ENCODE assay signal across 19 cellular contexts in genomic region chr4:39658756-39659155, GRCh38. TPM values are rescaled to one million over a fixed set of nuclear protein-coding genes. Genes with fewer than 3 reads are reported as not detected.
DNase-seq lines count a peak whose midpoint lies in the region; ATAC-seq, FAIRE-seq and TF ChIP-seq lines count a peak whose summit lies in the region.
"Had no signal": no experiment of that assay in that cellular context is flagged by ENCODE, and none has a peak within 500 bp of the region (broad histone marks: within the 10 kb centered on the region; RNA-seq: fewer than 3 reads in every experiment).

No MANE protein-coding gene starts in this region.

- H3K79me2 ChIP-seq in HCT116 (ENCODE audit: insufficient read depth, low read length), result no peaks in the 10 kb centered on the region

- peak; percentile 51 to 61 for TF ChIP-seq RAD21 in A549 (conservative IDR thresholded peaks at IDR 0.05 in 1 of 2, IDR thresholded peaks at IDR 0.05 in 1 of 2)
- TF ChIP-seq RAD21 in HCT116 (IDR thresholded peaks at IDR 0.05; ENCODE audit: low read depth), result peak; percentile 73

- TF ChIP-seq CTCF in A549 (IDR thresholded peaks at IDR 0.05), result peak; percentile 44
- peak; percentile 13 to 76 (median 38); a peak in 3 of 6 replicates for TF ChIP-seq CTCF in HCT116 (IDR thresholded peaks at IDR 0.05 in 2 of 3, conservative IDR thresholded peaks at IDR 0.05 in 1 of 3; ENCODE audit: borderline replicate concordance in 1 of 3, insufficient read depth in 1 of 3, low read depth in 2 of 3, low read length in 2 of 3)
- TF ChIP-seq CTCF in astrocyte of the cerebellum (IDR thresholded peaks at IDR 0.05; ENCODE audit: low read depth, low read length, missing control alignments), result peak; percentile 32
- peak; percentile 61 for TF ChIP-seq CTCF in foreskin keratinocyte (conservative IDR thresholded peaks at IDR 0.05)
- peak in 1 of 2 donors; percentile 11 for TF ChIP-seq CTCF in left lung (IDR thresholded peaks at IDR 0.05)

- H3K27ac ChIP-seq in A549 (no peak overlapping the region), HCT116 (ENCODE audit: low read depth, low read length) (no peak overlapping the region), foreskin keratinocyte (no peak overlapping the region), left lung (no peak overlapping the region)
- H3K27ac ChIP-seq: lower lobe of right lung had no signal

- no peaks in the 10 kb centered on the region for H3K9me2 ChIP-seq in HCT116 (ENCODE audit: insufficient read depth)

- H3K4me2 ChIP-seq in A549 (no peak overlapping the region), HCT116 (ENCODE audit: low read length) (no peak overlapping the region)

- peaks cover 7% of the 10 kb centered on the region; the same call in 2 of the 3 replicates for H3K4me1 ChIP-seq in A549
- no peaks in the 10 kb centered on the region for H3K4me1 ChIP-seq in HCT116 (ENCODE audit: control insufficient read depth in 1 of 2, insufficient read depth in 2 of 2, low read length in 2 of 2)
- peaks cover 3% of the 10 kb centered on the region for H3K4me1 ChIP-seq in foreskin keratinocyte
- no peaks in the 10 kb centered on the region for H3K4me1 ChIP-seq in left lung
- H3K4me1 ChIP-seq: lower lobe of right lung had no signal

- no peak overlapping the region for H3K4me3 ChIP-seq in A549
- H3K4me3 ChIP-seq in HCT116 (replicated peaks in 1 of 2; ENCODE audit: low read depth in 1 of 2, low read length in 2 of 2), result no peak overlapping the region
- no peak overlapping the region for H3K4me3 ChIP-seq in astrocyte of the cerebellum (ENCODE audit: low read depth, low read length)
- no peak overlapping the region for H3K4me3 ChIP-seq in left lung
- H3K4me3 ChIP-seq: HAP-1, lower lobe of right lung had no signal

- POLR2A ChIA-PET in A549 (lab: Yijun Ruan, JAX), result no interaction called here
- POLR2A ChIA-PET in HCT116 (lab: Charles Lee), result interaction anchor here (1.6 kb wide), 1 partner anchor 20 kb away, joined by 5 read pairs; the partner anchor contains the start of gene SMIM14

- BruUV-seq in HCT116 (replicated peaks; lab: Mats Ljungman, UMichigan), result no TSS peak

- DNase-seq in A549 (ENCODE audit: low read depth in 1 of 2, low spot score in 1 of 2) (no peak), HCT116 (ENCODE audit: low read depth, low spot score) (no peak), astrocyte of the cerebellum (ENCODE audit: low read depth) (no peak), foreskin keratinocyte (no peak), HCEC 1CT (no peak), left lung (no peak), NCI-H748 (lab: John Stamatoyannopoulos, UW; ENCODE audit: unreplicated experiment) (no peak)
- no peak for DNase-seq in stimulated activated CD4-positive, alpha-beta T cell treated with anti-CD3 and anti-CD28 coated beads, Interleukin-4, amount 100 ng/mL, for 4 hours
- DNase-seq: activated B cell treated with CpG ODN at 0.5 μM for 24 hours; activated naive CD8-positive, alpha-beta T cell treated with anti-CD3 and anti-CD28 coated beads for 36 hours; AML-193; DMS79 treated with DMSO at 0.1 percent for 48 hours; effector memory CD8-positive, alpha-beta T cell; hippocampal formation; lower lobe of right lung; NCI-H146; NCI-H69; stimulated activated CD4-positive, alpha-beta T cell treated with anti-CD3 and anti-CD28 coated beads, Interleukin-15, amount 100 ng/mL, for 24 hours had no signal

- ATAC-seq in A549 (no peak), HCT116 (no peak), foreskin keratinocyte (no peak), left lung (no peak)
- ATAC-seq: effector memory CD8-positive, alpha-beta T cell; lower lobe of right lung had no signal

- no peaks in the 10 kb centered on the region for H3K27me3 ChIP-seq in HCT116 (ENCODE audit: insufficient read depth, low read length)
- no peaks in the 10 kb centered on the region for H3K27me3 ChIP-seq in foreskin keratinocyte
- H3K27me3 ChIP-seq in left lung, result no peaks in the 10 kb centered on the region

- TF ChIP-seq POLR2A in A549 (IDR thresholded peaks at IDR 0.05; ENCODE audit: low read length) (no peak), HCT116 (IDR thresholded peaks at IDR 0.05; ENCODE audit: borderline replicate concordance, extremely low read depth, insufficient read depth, insufficient read length) (no peak)

- no peaks in the 10 kb centered on the region for H3K36me3 ChIP-seq in HCT116 (ENCODE audit: control insufficient read depth in 1 of 2, insufficient read depth in 2 of 2, low read length in 2 of 2)
- H3K36me3 ChIP-seq in left lung, result no peaks in the 10 kb centered on the region
- H3K36me3 ChIP-seq: HAP-1, lower lobe of right lung had no signal

- no peak overlapping the region for H2AFZ ChIP-seq in HCT116 (ENCODE audit: low read depth, low read length, poor library complexity, severe bottlenecking)

- H3K9me3 ChIP-seq in A549 (no peaks in the 10 kb centered on the region), HCT116 (ENCODE audit: control insufficient read depth in 1 of 2, insufficient read depth in 1 of 2, low read depth in 1 of 2, low read length in 2 of 2) (no peaks in the 10 kb centered on the region), left lung (no peaks in the 10 kb centered on the region)
- H3K9me3 ChIP-seq: HAP-1, lower lobe of right lung had no signal

- intact Hi-C loops in HCT116 (cut with micrococcal nuclease), result loop anchor here (1.0 kb wide), 1 partner anchor 189 kb away; no protein-coding TSS in a partner anchor
- intact Hi-C loops in left lung (cut with DNase I), result no loop called here

- no peaks in the 10 kb centered on the region for H4K20me1 ChIP-seq in HCT116 (ENCODE audit: insufficient read depth)

- WGBS in A549 (ENCODE audit: missing lambda C conversion rate), result 63% methylated on average over 3 of the region's 3 CpGs

- RAD21 ChIA-PET in HCT116 (lab: Charles Lee; ENCODE audit: low non-redundant PET in 1 of 2, low total read pairs in 2 of 2, uncharacterized antibody in 2 of 2, unreplicated experiment in 2 of 2), result interaction anchor here in 1 of 2 experiments (0.7 kb wide), 1 partner anchor 189 kb away, joined by 3 read pairs; no protein-coding TSS in a partner anchor

- no peak overlapping the region for H3K9ac ChIP-seq in HCT116 (ENCODE audit: low read length)

- no peak for FAIRE-seq in A549 (lab: Jason Lieb, UNC)

- CTCF ChIA-PET in A549 (lab: Yijun Ruan, JAX), result interaction anchor here (0.5 to 1.6 kb wide), 2 partner anchors 11 to 190 kb away, joined by 3 to 5 read pairs; no protein-coding TSS in a partner anchor
- CTCF ChIA-PET in HCT116 (lab: Charles Lee), result interaction anchor here (1.0 kb wide), 1 partner anchor 189 kb away, joined by 11 read pairs; no protein-coding TSS in a partner anchor

- in situ Hi-C loops in astrocyte of the cerebellum (cut with HindIII; ENCODE audit: low sequenced_read_pairs), result no loop called here

- no peak for TF ChIP-seq EP300 in A549 (IDR thresholded peaks at IDR 0.05)

TF ChIP-seq in A549, 52 proteins besides CTCF, POLR2A, EP300 and RAD21:
- TF ChIP-seq RNF2 (IDR thresholded peaks at IDR 0.05; ENCODE audit: borderline replicate concordance, low read depth) (no peak), SMC3 (IDR thresholded peaks at IDR 0.05) (peak; percentile 40), MAFK (IDR thresholded peaks at IDR 0.05; ENCODE audit: partially characterized antibody) (peak; percentile 9)

TF ChIP-seq in HCT116, 20 proteins besides CTCF, POLR2A, EP300 and RAD21:
- TF ChIP-seq CBX3 (IDR thresholded peaks at IDR 0.05; ENCODE audit: low read depth), result no peak

RNA-seq across cellular contexts. Expression of gene SMIM14, which starts 20.1 kb away (rescaled TPM):
- polyA plus RNA-seq in A549 (2011; rRNA removed), result 81.3 and 109 TPM in 2 replicates
- polyA plus RNA-seq in A549 (2012; cell fraction: cytosol; rRNA removed), result 10.0 and 11.1 TPM in 2 replicates
- 1.6 and 3.5 TPM in 2 replicates for polyA plus RNA-seq in A549 (2012; cell fraction: nucleus; rRNA removed)
- 14.9 to 21.4 TPM (median 20.5 TPM) in 3 replicates for polyA plus RNA-seq in A549 (2017; fragmentation: RNase III; extraction: RNeasy Plus Mini Kit Qiagen cat#74134 plus additional on column Dnase treatment)
- 46.7 and 48.8 TPM in 2 replicates for polyA minus RNA-seq in A549 (2011; rRNA and poly(A)+ RNA removed)
- 21.6 TPM for total RNA-seq in HCT116 (2021; ENCODE audit: unreplicated experiment)
- 18.3 and 25.3 TPM in 2 replicates for polyA plus RNA-seq in HCT116 (2012)
- total RNA-seq in foreskin keratinocyte, result 5.5 and 10.4 TPM in 2 replicates
- 4.3 and 5.3 TPM in 2 replicates for polyA plus RNA-seq in foreskin keratinocyte
- 10 to 100 TPM; 55.4 to 66.9 TPM for total RNA-seq in left lung

RNA-seq across cellular contexts. Expression of gene UBE2K, which starts 39.2 kb away (rescaled TPM):
- 116 and 130 TPM in 2 replicates for polyA plus RNA-seq in A549 (2011; rRNA removed)
- polyA plus RNA-seq in A549 (2012; cell fraction: cytosol; rRNA removed), result 52.8 and 82.4 TPM in 2 replicates
- polyA plus RNA-seq in A549 (2012; cell fraction: nucleus; rRNA removed), result 6.5 and 8.4 TPM in 2 replicates
- 89.3 to 117 TPM (median 103 TPM) in 3 replicates for polyA plus RNA-seq in A549 (2017; fragmentation: RNase III; extraction: RNeasy Plus Mini Kit Qiagen cat#74134 plus additional on column Dnase treatment)
- 19.0 and 28.4 TPM in 2 replicates for polyA minus RNA-seq in A549 (2011; rRNA and poly(A)+ RNA removed)
- total RNA-seq in HCT116 (2021; ENCODE audit: unreplicated experiment), result 126 TPM
- 86.3 and 91.4 TPM in 2 replicates for polyA plus RNA-seq in HCT116 (2012)
- total RNA-seq in foreskin keratinocyte, result 59.0 and 59.4 TPM in 2 replicates
- polyA plus RNA-seq in foreskin keratinocyte, result 83.3 and 91.4 TPM in 2 replicates
- total RNA-seq in left lung, result 10 to 100 TPM; 54.5 to 78.6 TPM

Comparison
In these comparisons a context has a peak if more than half of its experiments do, and no peak if none do; other contexts are left out.
1. Of the 6 proteins assayed by ChIP-seq in both A549 and HCT116: peak only in A549: none; only in HCT116: none; in both: CTCF and RAD21; in neither: 4.